12 cellular contexts compared by ENCODE assay signal in genomic region chr5:5025774-5026406, GRCh38.
DNase-seq lines count a peak whose midpoint lies in the region; ATAC-seq and TF ChIP-seq lines count a peak whose summit lies in the region.
"Had no signal": no experiment of that assay in that cellular context is flagged by ENCODE, and none has a peak within 500 bp of the region (broad histone marks: within the 10 kb centered on the region; RNA-seq: fewer than 3 reads in every experiment).

No MANE protein-coding gene starts in this region.

- no peak overlapping the region for H3K4me2 ChIP-seq in GM23338
- H3K4me2 ChIP-seq in mesenchymal stem cell (ENCODE audit: low read length, poor library complexity, severe bottlenecking), result no peak overlapping the region

- no peak overlapping the region for H3K4me3 Mint-ChIP-seq in CD8-positive, alpha-beta memory T cell
- H3K4me3 Mint-ChIP-seq in GM23338, result no peak overlapping the region

- no peak overlapping the region for H2BK120ac ChIP-seq in mesenchymal stem cell (ENCODE audit: low read depth, low read length)

- H3K4ac ChIP-seq in mesenchymal stem cell (ENCODE audit: low read depth in 1 of 2, low read length in 2 of 2), result no peak overlapping the region

- WGBS in mesenchymal stem cell, result 88% methylated on average over 15 of the region's 16 CpGs

- H2BK5ac ChIP-seq in mesenchymal stem cell (ENCODE audit: low read depth, low read length, poor library complexity, severe bottlenecking), result no peak overlapping the region

- H3K79me2 ChIP-seq in GM23338 (replicated peaks; ENCODE audit: insufficient read depth), result no peaks in the 10 kb centered on the region

- H3K14ac ChIP-seq in mesenchymal stem cell (ENCODE audit: low read length in 2 of 2), result no peak overlapping the region

- H3K9me3 ChIP-seq in CD8-positive, alpha-beta memory T cell (ENCODE audit: low read length), result no peaks in the 10 kb centered on the region
- H3K9me3 ChIP-seq in adipocyte (ENCODE audit: control insufficient read depth, low read length) (peaks cover 11% of the 10 kb centered on the region), ascending aorta (no peaks in the 10 kb centered on the region), mesenchymal stem cell (ENCODE audit: control insufficient read depth, low read length) (no peaks in the 10 kb centered on the region)
- H3K9me3 ChIP-seq: suprapubic skin had no signal

- H3K9me3 Mint-ChIP-seq in CD8-positive, alpha-beta memory T cell, result peaks cover 0 to 9% (median 5%) of the 10 kb centered on the region in 5 donors
- peaks cover 3% of the 10 kb centered on the region; the same call in 1 of the 3 replicates for H3K9me3 Mint-ChIP-seq in GM23338

- H3K27ac ChIP-seq in CD8-positive, alpha-beta memory T cell (ENCODE audit: low read depth, low read length), result no peak overlapping the region
- H3K27ac ChIP-seq in GM23338 (ENCODE audit: low read depth) (no peak overlapping the region), ascending aorta (no peak overlapping the region), mesenchymal stem cell (ENCODE audit: low read length, poor library complexity, severe bottlenecking) (no peak overlapping the region)
- H3K27ac ChIP-seq: left ventricle myocardium inferior, suprapubic skin had no signal

- no peak overlapping the region for H2AK5ac ChIP-seq in mesenchymal stem cell (ENCODE audit: low read length, severe bottlenecking)

- no peak overlapping the region for H3K9ac ChIP-seq in adipocyte (ENCODE audit: low read length)
- H3K9ac ChIP-seq in mesenchymal stem cell (ENCODE audit: low read length), result no peak overlapping the region

- H2BK12ac ChIP-seq in mesenchymal stem cell (ENCODE audit: low read length in 2 of 2), result no peak overlapping the region

- peaks cover 4 to 9% (median 5%) of the 10 kb centered on the region in 3 donors for H3K4me1 Mint-ChIP-seq in CD8-positive, alpha-beta memory T cell
- H3K4me1 Mint-ChIP-seq in GM23338, result peaks cover 10% of the 10 kb centered on the region

- H4K20me1 ChIP-seq in GM23338 (replicated peaks; ENCODE audit: insufficient read depth), result no peaks in the 10 kb centered on the region

- H2AFZ ChIP-seq in GM23338 (peak overlapping the region; percentile 93), mesenchymal stem cell (ENCODE audit: low read depth, low read length) (no peak overlapping the region)

- H3K27ac Mint-ChIP-seq in CD8-positive, alpha-beta memory T cell, result peak overlapping the region in 1 of 8 donors; percentile 13
- no peak overlapping the region for H3K27ac Mint-ChIP-seq in GM23338
- H3K27ac Mint-ChIP-seq: activated T-helper 2 cell treated with anti-CD3 and anti-CD28 coated beads, Interferon-gamma antibody, Interleukin-2, Interleukin-4, amounts not matched to agents 10 μg/mL and 5 μg/mL and 100 μg/mL, durations not matched to agents 14 hours and 24 hours and 36 hours had no signal

- H3K4me3 ChIP-seq in CD8-positive, alpha-beta memory T cell (ENCODE audit: low read length), result peak overlapping the region; percentile 30
- H3K4me3 ChIP-seq in GM23338 (no peak overlapping the region), adipocyte (ENCODE audit: low read length) (peak overlapping the region; percentile 37), ascending aorta (no peak overlapping the region), mesenchymal stem cell (ENCODE audit: insufficient read depth in 1 of 2, low read depth in 1 of 2, low read length in 2 of 2) (peak overlapping the region in 1 of 2 experiments; percentile 40)
- H3K4me3 ChIP-seq: left ventricle myocardium inferior, suprapubic skin had no signal

- H3K4me1 ChIP-seq in CD8-positive, alpha-beta memory T cell (ENCODE audit: insufficient read depth, low read length), result no peaks in the 10 kb centered on the region
- H3K4me1 ChIP-seq in GM23338 (ENCODE audit: insufficient read depth), result peaks cover 4% of the 10 kb centered on the region
- no peaks in the 10 kb centered on the region for H3K4me1 ChIP-seq in adipocyte (ENCODE audit: control insufficient read depth, insufficient read depth, low read length)
- H3K4me1 ChIP-seq in ascending aorta, result no peaks in the 10 kb centered on the region
- no peaks in the 10 kb centered on the region for H3K4me1 ChIP-seq in mesenchymal stem cell (ENCODE audit: control insufficient read depth, insufficient read depth, low read depth, low read length)
- H3K4me1 ChIP-seq: left ventricle myocardium inferior, suprapubic skin had no signal

- H4K8ac ChIP-seq in mesenchymal stem cell (ENCODE audit: low read length), result no peak overlapping the region

- no peaks in the 10 kb centered on the region for H3K79me1 ChIP-seq in mesenchymal stem cell (replicated peaks; ENCODE audit: low read length, poor library complexity, severe bottlenecking)

- intact Hi-C loops in ascending aorta (cut with DNase I), result no loop called here

- no peaks in the 10 kb centered on the region for H3K36me3 Mint-ChIP-seq in CD8-positive, alpha-beta memory T cell
- H3K36me3 Mint-ChIP-seq in GM23338 (ENCODE audit: low read depth), result no peaks in the 10 kb centered on the region

- 0 out of 2 replicates have a peak, but pooled peaks cover 6% of the 10 kb centered on the region for H3K9me2 ChIP-seq in GM23338 (ENCODE audit: insufficient read depth)

- POLR2A ChIA-PET in CD8-positive, alpha-beta memory T cell (lab: Charles Lee), result no interaction called here

- CTCF ChIA-PET in CD8-positive, alpha-beta memory T cell (lab: Charles Lee), result no interaction called here

- ATAC-seq in GM23338 (no peak), GM21619 (IDR thresholded peaks at IDR 0.05; ENCODE audit: unreplicated experiment) (no peak)

- H3K27me3 Mint-ChIP-seq in CD8-positive, alpha-beta memory T cell, result peaks cover 0 to 1% of the 10 kb centered on the region in 2 donors
- no peaks in the 10 kb centered on the region for H3K27me3 Mint-ChIP-seq in GM23338 (ENCODE audit: insufficient read depth, low read depth, poor library complexity)

- H3K18ac ChIP-seq in mesenchymal stem cell (ENCODE audit: low read depth in 1 of 2, low read length in 2 of 2), result no peak overlapping the region

- no peaks in the 10 kb centered on the region for H3K27me3 ChIP-seq in CD8-positive, alpha-beta memory T cell (ENCODE audit: insufficient read depth, low read length, poor library complexity, severe bottlenecking)
- H3K27me3 ChIP-seq in GM23338 (ENCODE audit: insufficient read depth) (no peaks in the 10 kb centered on the region), adipocyte (replicated peaks; ENCODE audit: control insufficient read depth, insufficient read depth, low read length) (no peaks in the 10 kb centered on the region), ascending aorta (no peaks in the 10 kb centered on the region), mesenchymal stem cell (ENCODE audit: control insufficient read depth in 1 of 2, insufficient read depth in 1 of 2, low read length in 2 of 2) (no peaks in the 10 kb centered on the region)
- H3K27me3 ChIP-seq: suprapubic skin had no signal

- H3K23ac ChIP-seq in mesenchymal stem cell (ENCODE audit: low read length in 2 of 2), result no peak overlapping the region

- H4K91ac ChIP-seq in mesenchymal stem cell (ENCODE audit: low read length), result no peak overlapping the region

- H3K36me3 ChIP-seq in CD8-positive, alpha-beta memory T cell (ENCODE audit: insufficient read depth, low read length), result no peaks in the 10 kb centered on the region
- H3K36me3 ChIP-seq in GM23338 (ENCODE audit: insufficient read depth), result no peaks in the 10 kb centered on the region
- H3K36me3 ChIP-seq in adipocyte (ENCODE audit: control insufficient read depth, insufficient read depth, low read length, severe bottlenecking), result no peaks in the 10 kb centered on the region
- no peaks in the 10 kb centered on the region for H3K36me3 ChIP-seq in ascending aorta
- no peaks in the 10 kb centered on the region for H3K36me3 ChIP-seq in mesenchymal stem cell (ENCODE audit: control insufficient read depth in 1 of 2, insufficient read depth in 2 of 2, low read depth in 1 of 2, low read length in 2 of 2)
- H3K36me3 ChIP-seq: left ventricle myocardium inferior, suprapubic skin had no signal

- no peak for DNase-seq in CD8-positive, alpha-beta memory T cell
- peak; percentile 45 for DNase-seq in GM23338 (ENCODE audit: low spot score)
- DNase-seq in NCI-H226, result peak; percentile 7
- no peak for DNase-seq in adipocyte (ENCODE audit: low read depth)
- DNase-seq in NCI-H446 treated with DMSO at 0.1 percent for 48 hours (lab: John Stamatoyannopoulos, UW), result no peak
- no peak for DNase-seq in ascending aorta (ENCODE audit: low spot score in 2 of 2)
- DNase-seq in mesenchymal stem cell, result no peak
- DNase-seq: left ventricle myocardium inferior; stimulated activated CD4-positive, alpha-beta T cell treated with anti-CD3 and anti-CD28 coated beads, Interleukin-12 subunit alpha, Interleukin-12 subunit beta, amount 100 ng/mL, for 4 hours had no signal

- TF ChIP-seq CTCF in GM23338 (conservative IDR thresholded peaks at IDR 0.05; ENCODE audit: low read depth in 2 of 2), result no peak
- no peak for TF ChIP-seq CTCF in ascending aorta (IDR thresholded peaks at IDR 0.05)

- H3F3A ChIP-seq in GM23338 (replicated peaks; ENCODE audit: low read depth), result no peaks in the 10 kb centered on the region

- no peak overlapping the region for H2BK15ac ChIP-seq in mesenchymal stem cell (ENCODE audit: low read depth, poor library complexity, severe bottlenecking)

TF ChIP-seq in GM23338, 12 proteins besides CTCF, POLR2A, EP300 and RAD21 (continues in another document):
- TF ChIP-seq EZH2 (IDR thresholded peaks at IDR 0.05; ENCODE audit: low read depth, unreplicated experiment) (no peak), ETS1 (IDR thresholded peaks at IDR 0.05) (no peak)

Comparison
In these comparisons a context has a peak if more than half of its experiments do, and no peak if none do; other contexts are left out.
1. DNase-seq: peak in GM23338 (single experiment) and NCI-H226 (single experiment); none in CD8-positive, alpha-beta memory T cell (0 of 5), adipocyte (single experiment), NCI-H446 treated with DMSO at 0.1 percent for 48 hours (single experiment), ascending aorta (0 of 2) and mesenchymal stem cell (single experiment).
2. H3K4me3 ChIP-seq: peak in CD8-positive, alpha-beta memory T cell (single experiment) and adipocyte (single experiment); none in GM23338 (single experiment) and ascending aorta (0 of 2).